8 cellular contexts compared by ENCODE assay signal in the genomic region with DNA sequence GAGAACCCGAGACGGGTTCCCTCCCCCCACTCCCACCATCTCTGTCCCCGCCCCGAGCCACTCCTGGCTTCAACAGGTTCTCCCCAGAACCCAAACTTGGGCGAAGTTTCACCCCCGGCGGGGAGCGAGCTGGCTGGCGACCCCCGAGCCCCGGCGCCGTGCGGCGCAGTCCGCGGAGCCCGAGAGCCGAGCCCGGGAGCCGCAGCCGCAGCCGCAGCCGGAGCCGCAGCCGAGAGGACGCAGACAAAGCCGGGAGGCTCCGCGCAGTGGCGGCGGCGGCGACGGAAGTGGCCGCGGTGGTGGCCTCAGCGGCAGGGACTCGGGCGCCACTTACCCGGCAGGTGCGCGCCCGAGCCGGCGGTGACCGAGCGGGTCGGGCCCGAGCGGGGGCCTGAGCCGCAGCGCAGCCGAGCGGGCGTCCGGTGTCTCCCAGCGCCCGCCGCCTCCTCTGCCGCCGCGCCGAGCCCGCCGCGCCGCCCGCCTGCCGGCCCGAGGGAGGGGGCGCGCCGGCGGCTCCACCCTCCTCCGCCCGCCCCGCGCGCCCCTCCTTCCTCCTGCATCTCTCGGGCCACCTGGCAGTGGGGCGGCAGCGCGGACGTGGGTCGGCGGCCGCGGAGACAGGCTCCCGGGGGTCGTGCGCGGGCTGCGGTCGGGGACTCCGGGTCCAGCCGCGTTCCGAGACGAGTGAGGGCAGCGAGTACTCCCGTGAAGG. TPM values are rescaled to one million over a fixed set of nuclear protein-coding genes. Genes with fewer than 3 reads are reported as not detected.
A peak's percentile ranks its signal among the peaks of the same experiment; 100 is the strongest.
DNase-seq lines count a peak whose midpoint lies in the region; TF ChIP-seq lines count a peak whose summit lies in the region.

A gene with protein sequence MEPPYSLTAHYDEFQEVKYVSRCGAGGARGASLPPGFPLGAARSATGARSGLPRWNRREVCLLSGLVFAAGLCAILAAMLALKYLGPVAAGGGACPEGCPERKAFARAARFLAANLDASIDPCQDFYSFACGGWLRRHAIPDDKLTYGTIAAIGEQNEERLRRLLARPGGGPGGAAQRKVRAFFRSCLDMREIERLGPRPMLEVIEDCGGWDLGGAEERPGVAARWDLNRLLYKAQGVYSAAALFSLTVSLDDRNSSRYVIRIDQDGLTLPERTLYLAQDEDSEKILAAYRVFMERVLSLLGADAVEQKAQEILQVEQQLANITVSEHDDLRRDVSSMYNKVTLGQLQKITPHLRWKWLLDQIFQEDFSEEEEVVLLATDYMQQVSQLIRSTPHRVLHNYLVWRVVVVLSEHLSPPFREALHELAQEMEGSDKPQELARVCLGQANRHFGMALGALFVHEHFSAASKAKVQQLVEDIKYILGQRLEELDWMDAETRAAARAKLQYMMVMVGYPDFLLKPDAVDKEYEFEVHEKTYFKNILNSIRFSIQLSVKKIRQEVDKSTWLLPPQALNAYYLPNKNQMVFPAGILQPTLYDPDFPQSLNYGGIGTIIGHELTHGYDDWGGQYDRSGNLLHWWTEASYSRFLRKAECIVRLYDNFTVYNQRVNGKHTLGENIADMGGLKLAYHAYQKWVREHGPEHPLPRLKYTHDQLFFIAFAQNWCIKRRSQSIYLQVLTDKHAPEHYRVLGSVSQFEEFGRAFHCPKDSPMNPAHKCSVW (minus strand): TSS at position 450 of the 712 bp plus-strand sequence. CDS start 1,181 bp downstream, outside the sequence.

- H3K36me3 Mint-ChIP-seq in CD14-positive monocyte (no peaks in the 10 kb centered on the region), nephron progenitor cell (ENCODE audit: low read depth) (no peaks in the 10 kb centered on the region)

- H3K4me3 Mint-ChIP-seq in CD14-positive monocyte (peak within 1 kb of the TSS in 1 of 2 donors; percentile 74), nephron progenitor cell (peak within 1 kb of the TSS; percentile 73)

- no peak within 1 kb of the TSS for H3K27ac Mint-ChIP-seq in CD14-positive monocyte
- no peak within 1 kb of the TSS for H3K27ac Mint-ChIP-seq in nephron progenitor cell

- H3K27ac ChIP-seq in HEK293 (ENCODE audit: extremely low read depth, low read depth, low read length), result no peak within 1 kb of the TSS; the same call in 1 of the 2 replicates

- H3K27me3 Mint-ChIP-seq in CD14-positive monocyte (ENCODE audit: low read depth in 3 of 3), result peaks cover 41 to 65% (median 45%) of the 10 kb centered on the region in 3 donors
- H3K27me3 Mint-ChIP-seq in nephron progenitor cell (ENCODE audit: low read depth, poor library complexity), result peaks cover 88% of the 10 kb centered on the region

- H3K36me3 ChIP-seq in HEK293 (ENCODE audit: control insufficient read depth in 2 of 2, insufficient read depth in 1 of 2, low read length in 2 of 2), result peaks cover 0 to 4% of the 10 kb centered on the region in 2 experiments; a peak in 1 of 3 replicates

- H3K4me3 ChIP-seq in HEK293 (ENCODE audit: low read depth, low read length), result peak within 1 kb of the TSS; percentile 32

- H3K9me3 Mint-ChIP-seq in CD14-positive monocyte (peaks cover 0 to 5% (median 3%) of the 10 kb centered on the region in 7 donors), nephron progenitor cell (no peaks in the 10 kb centered on the region)

- no peak for TF ChIP-seq CTCF in CD14-positive monocyte (IDR thresholded peaks at IDR 0.05)
- no peak for TF ChIP-seq CTCF in HEK293 (tag by site-specific recombination; IDR thresholded peaks at IDR 0.05)
- TF ChIP-seq CTCF in nephron progenitor cell (IDR thresholded peaks at IDR 0.05), result no peak

- CTCF ChIA-PET in HEK293 (lab: Yijun Ruan, JAX), result interaction anchor here (1.1 kb wide), 2 partner anchors 36 to 48 kb away, joined by 3 read pairs; no protein-coding TSS in a partner anchor

- intact Hi-C loops in CD14-positive monocyte (cut with micrococcal nuclease), result no loop called here

- DNase-seq in CD14-positive monocyte (ENCODE audit: low spot score), result peak; percentile 29
- peak; percentile 16 for DNase-seq in astrocyte of the hippocampus (ENCODE audit: low read depth, low spot score)
- DNase-seq in nephron progenitor cell, result peak; percentile 68
- no peak for DNase-seq in OCI-M1 (lab: John Stamatoyannopoulos, UW)
- DNase-seq in SK-N-DZ (ENCODE audit: low spot score), result no peak
- no peak for DNase-seq in T1000 (lab: John Stamatoyannopoulos, UW)
- no peak for DNase-seq in GM19240 (ENCODE audit: insufficient read length, low spot score)

- no peaks in the 10 kb centered on the region for H3K4me1 Mint-ChIP-seq in CD14-positive monocyte
- H3K4me1 Mint-ChIP-seq in nephron progenitor cell, result peaks cover 34% of the 10 kb centered on the region

- POLR2A ChIA-PET in HEK293 (lab: Yijun Ruan, JAX), result no interaction called here

- H3K4me1 ChIP-seq in HEK293 (ENCODE audit: control insufficient read depth, insufficient read depth, low read length), result no peaks in the 10 kb centered on the region

- no peaks in the 10 kb centered on the region for H3K9me3 ChIP-seq in HEK293 (ENCODE audit: control insufficient read depth, insufficient read depth, low read depth, low read length)

TF ChIP-seq in HEK293, 187 proteins besides CTCF, POLR2A, EP300 and RAD21 (continues in another document):
- TF ChIP-seq ZBTB8A (tag by site-specific recombination; IDR thresholded peaks at IDR 0.05), result no peak
- TF ChIP-seq, protein P1, sequence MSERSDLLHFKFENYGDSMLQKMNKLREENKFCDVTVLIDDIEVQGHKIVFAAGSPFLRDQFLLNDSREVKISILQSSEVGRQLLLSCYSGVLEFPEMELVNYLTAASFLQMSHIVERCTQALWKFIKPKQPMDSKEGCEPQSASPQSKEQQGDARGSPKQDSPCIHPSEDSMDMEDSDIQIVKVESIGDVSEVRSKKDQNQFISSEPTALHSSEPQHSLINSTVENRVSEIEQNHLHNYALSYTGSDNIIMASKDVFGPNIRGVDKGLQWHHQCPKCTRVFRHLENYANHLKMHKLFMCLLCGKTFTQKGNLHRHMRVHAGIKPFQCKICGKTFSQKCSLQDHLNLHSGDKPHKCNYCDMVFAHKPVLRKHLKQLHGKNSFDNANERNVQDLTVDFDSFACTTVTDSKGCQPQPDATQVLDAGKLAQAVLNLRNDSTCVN (tag by site-specific recombination; optimal IDR thresholded peaks at IDR 0.05), result peak; percentile 24
- TF ChIP-seq, protein P2, sequence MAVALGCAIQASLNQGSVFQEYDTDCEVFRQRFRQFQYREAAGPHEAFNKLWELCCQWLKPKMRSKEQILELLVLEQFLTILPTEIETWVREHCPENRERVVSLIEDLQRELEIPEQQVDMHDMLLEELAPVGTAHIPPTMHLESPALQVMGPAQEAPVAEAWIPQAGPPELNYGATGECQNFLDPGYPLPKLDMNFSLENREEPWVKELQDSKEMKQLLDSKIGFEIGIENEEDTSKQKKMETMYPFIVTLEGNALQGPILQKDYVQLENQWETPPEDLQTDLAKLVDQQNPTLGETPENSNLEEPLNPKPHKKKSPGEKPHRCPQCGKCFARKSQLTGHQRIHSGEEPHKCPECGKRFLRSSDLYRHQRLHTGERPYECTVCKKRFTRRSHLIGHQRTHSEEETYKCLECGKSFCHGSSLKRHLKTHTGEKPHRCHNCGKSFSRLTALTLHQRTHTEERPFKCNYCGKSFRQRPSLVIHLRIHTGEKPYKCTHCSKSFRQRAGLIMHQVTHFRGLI (tag by site-specific recombination; IDR thresholded peaks at IDR 0.05), result no peak
- TF ChIP-seq ZNF140 (tag by site-specific recombination; IDR thresholded peaks at IDR 0.05), result no peak
- TF ChIP-seq, protein P3, sequence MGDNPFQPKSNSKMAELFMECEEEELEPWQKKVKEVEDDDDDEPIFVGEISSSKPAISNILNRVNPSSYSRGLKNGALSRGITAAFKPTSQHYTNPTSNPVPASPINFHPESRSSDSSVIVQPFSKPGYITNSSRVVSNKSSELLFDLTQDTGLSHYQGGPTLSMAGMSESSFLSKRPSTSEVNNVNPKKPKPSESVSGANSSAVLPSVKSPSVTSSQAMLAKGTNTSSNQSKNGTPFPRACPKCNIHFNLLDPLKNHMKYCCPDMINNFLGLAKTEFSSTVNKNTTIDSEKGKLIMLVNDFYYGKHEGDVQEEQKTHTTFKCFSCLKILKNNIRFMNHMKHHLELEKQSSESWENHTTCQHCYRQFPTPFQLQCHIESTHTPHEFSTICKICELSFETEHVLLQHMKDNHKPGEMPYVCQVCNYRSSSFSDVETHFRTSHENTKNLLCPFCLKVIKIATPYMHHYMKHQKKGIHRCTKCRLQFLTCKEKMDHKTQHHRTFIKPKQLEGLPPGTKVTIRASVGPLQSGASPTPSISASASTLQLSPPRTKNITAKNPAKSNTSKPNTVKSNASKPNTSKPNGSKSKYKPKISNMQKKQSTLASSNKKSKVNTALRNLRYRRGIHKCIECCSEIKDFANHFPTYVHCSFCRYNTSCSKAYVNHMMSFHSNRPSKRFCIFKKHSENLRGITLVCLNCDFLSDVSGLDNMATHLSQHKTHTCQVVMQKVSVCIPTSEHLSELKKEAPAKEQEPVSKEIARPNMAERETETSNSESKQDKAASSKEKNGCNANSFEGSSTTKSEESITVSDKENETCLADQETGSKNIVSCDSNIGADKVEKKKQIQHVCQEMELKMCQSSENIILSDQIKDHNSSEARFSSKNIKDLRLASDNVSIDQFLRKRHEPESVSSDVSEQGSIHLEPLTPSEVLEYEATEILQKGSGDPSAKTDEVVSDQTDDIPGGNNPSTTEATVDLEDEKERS (tag by site-specific recombination; IDR thresholded peaks at IDR 0.05), result no peak
- TF ChIP-seq, protein P4, sequence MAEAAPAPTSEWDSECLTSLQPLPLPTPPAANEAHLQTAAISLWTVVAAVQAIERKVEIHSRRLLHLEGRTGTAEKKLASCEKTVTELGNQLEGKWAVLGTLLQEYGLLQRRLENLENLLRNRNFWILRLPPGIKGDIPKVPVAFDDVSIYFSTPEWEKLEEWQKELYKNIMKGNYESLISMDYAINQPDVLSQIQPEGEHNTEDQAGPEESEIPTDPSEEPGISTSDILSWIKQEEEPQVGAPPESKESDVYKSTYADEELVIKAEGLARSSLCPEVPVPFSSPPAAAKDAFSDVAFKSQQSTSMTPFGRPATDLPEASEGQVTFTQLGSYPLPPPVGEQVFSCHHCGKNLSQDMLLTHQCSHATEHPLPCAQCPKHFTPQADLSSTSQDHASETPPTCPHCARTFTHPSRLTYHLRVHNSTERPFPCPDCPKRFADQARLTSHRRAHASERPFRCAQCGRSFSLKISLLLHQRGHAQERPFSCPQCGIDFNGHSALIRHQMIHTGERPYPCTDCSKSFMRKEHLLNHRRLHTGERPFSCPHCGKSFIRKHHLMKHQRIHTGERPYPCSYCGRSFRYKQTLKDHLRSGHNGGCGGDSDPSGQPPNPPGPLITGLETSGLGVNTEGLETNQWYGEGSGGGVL (tag by site-specific recombination; IDR thresholded peaks at IDR 0.05), result peak; percentile 35; the same call in 1 of the 2 replicates
- TF ChIP-seq ZNF548 (tag by site-specific recombination; IDR thresholded peaks at IDR 0.05), result no peak
- TF ChIP-seq EGR2 (tag by site-specific recombination; IDR thresholded peaks at IDR 0.05; ENCODE audit: low read depth), result 0 out of 2 replicates have a peak, but pooled peaks have one; percentile 15
- TF ChIP-seq ZFHX2 (tag by site-specific recombination; conservative IDR thresholded peaks at IDR 0.05), result peak; percentile 33; the same call in 1 of the 2 replicates

RNA-seq across cellular contexts. Expression of the gene that starts here (rescaled TPM):
- polyA plus RNA-seq in CD14-positive monocyte, result not detected
- polyA plus RNA-seq in SK-N-DZ (2014; cell fraction: cytosol; rRNA removed), result 0.17 and 0.32 TPM in 2 replicates
- polyA plus RNA-seq in SK-N-DZ (2014; cell fraction: nucleus; rRNA removed), result 0.94 and 1.6 TPM in 2 replicates

Comparison
In these comparisons a context has a peak if more than half of its experiments do, and no peak if none do; other contexts are left out.
1. Peak in DNase-seq in CD14-positive monocyte; RNA of the gene not detected or under 1 TPM.
2. DNase-seq: peak in astrocyte of the hippocampus (single experiment) and nephron progenitor cell (single experiment); none in OCI-M1 (single experiment), SK-N-DZ (single experiment), T1000 (single experiment) and GM19240 (single experiment).